Comparison of ENCODE assay signal across 9 cellular contexts in genomic region chr17:7124923-7125322, GRCh38. TPM values are rescaled to one million over a fixed set of nuclear protein-coding genes. Genes with fewer than 3 reads are reported as not detected.
"Had no signal": no experiment of that assay in that cellular context is flagged by ENCODE, and none has a peak within 500 bp of the region (broad histone marks: within the 10 kb centered on the region; RNA-seq: fewer than 3 reads in every experiment).

No MANE protein-coding gene starts in this region.

- H3K27ac ChIP-seq: HL-60 had no signal

- H3K36me3 ChIP-seq: HAP-1 had no signal

- H3K9me3 Mint-ChIP-seq: HFFc6, IgD-negative memory B cell had no signal

- DNase-seq: GOT3, H7, HFFc6 had no signal

- H3K9me3 ChIP-seq: HAP-1 had no signal

- H3K4me3 ChIP-seq: HAP-1 had no signal

- H3K27ac Mint-ChIP-seq: HFFc6 had no signal

- H3K4me1 ChIP-seq: HAP-1 had no signal

- H3K4me3 Mint-ChIP-seq: HFFc6 had no signal

- H3K36me3 Mint-ChIP-seq: IgD-negative memory B cell had no signal

RNA-seq across cellular contexts. Expression of gene ASGR2, which starts 10.3 kb away (rescaled TPM):
- total RNA-seq: H7, HFFc6, HT1080 had no signal

RNA-seq across cellular contexts. Expression of gene CLEC10A, which starts 44.9 kb away (rescaled TPM):
- total RNA-seq: H4, H7, HepG2, HFFc6, HT1080 had no signal
- polyA plus RNA-seq: IgD-negative memory B cell had no signal
